1 cellular context compared by ENCODE assay signal in the genomic region with DNA sequence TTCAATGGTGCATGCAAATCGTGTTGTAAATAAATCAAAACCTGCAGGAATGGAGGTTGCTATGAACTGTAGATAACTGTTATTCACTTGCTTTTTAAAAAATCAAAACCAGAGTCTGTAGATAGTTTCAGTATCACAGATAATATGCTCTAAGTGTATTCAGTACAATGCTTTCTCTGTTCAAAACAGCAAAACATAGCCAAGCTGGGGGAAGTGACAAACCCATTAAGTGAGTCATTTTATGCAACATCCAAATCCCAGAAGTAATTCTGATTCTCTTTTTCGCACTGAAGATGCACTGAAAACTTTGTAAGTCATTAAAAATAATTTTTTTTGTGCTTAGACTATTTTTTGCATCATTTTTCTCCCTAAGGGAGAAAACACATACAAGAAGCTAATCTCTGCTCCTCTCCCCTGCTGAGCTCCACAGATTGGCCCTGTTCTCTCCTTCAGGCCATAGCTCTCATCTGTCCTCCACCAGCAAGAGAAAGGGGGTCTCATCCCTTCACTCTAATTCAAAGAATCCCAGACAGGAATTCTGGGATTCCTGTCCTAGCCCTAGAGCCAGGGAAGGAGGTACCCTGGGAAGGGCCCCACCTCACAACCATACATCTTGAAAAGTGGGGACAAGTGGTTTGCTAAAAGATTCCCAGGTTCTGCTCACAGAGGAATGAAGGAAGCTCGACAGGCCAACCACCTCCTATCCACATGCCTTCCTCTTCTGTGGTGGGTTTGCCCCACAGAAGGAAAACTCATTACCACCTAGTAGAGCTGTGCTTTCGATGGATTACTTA.
A peak's percentile ranks its signal among the peaks of the same experiment; 100 is the strongest.
TF ChIP-seq lines count a peak whose summit lies in the region.

No MANE protein-coding gene starts in this region.

TF ChIP-seq in GM12878, 131 proteins besides CTCF, POLR2A, EP300 and RAD21 (continued from another document and continues in another):
- TF ChIP-seq SUZ12 (IDR thresholded peaks at IDR 0.05; ENCODE audit: unreplicated experiment) (no peak), YY1 (IDR thresholded peaks at IDR 0.05; ENCODE audit: low read depth, low read length) (no peak), IRF3 (IDR thresholded peaks at IDR 0.05) (no peak), NBN (IDR thresholded peaks at IDR 0.05) (0 out of 2 replicates have a peak, but pooled peaks have one; percentile 46), ZNF24 (IDR thresholded peaks at IDR 0.05) (peak; percentile 33; the same call in 1 of the 2 replicates), SP1 (IDR thresholded peaks at IDR 0.05; ENCODE audit: low read depth, low read length) (no peak), SMAD5 (IDR thresholded peaks at IDR 0.05; ENCODE audit: low read depth) (no peak), FOXK2 (IDR thresholded peaks at IDR 0.05) (no peak), NFXL1 (IDR thresholded peaks at IDR 0.05; ENCODE audit: borderline replicate concordance) (no peak), RUNX3 (IDR thresholded peaks at IDR 0.05; ENCODE audit: low read length) (peak; percentile 24; the same call in 1 of the 2 replicates), KAT2A (conservative IDR thresholded peaks at IDR 0.05; ENCODE audit: control insufficient read depth, low read depth, low read length) (no peak), FOXM1 (IDR thresholded peaks at IDR 0.05; ENCODE audit: low read depth, low read length) (no peak), SREBF1 (IDR thresholded peaks at IDR 0.05; ENCODE audit: low read length) (no peak), FOS (IDR thresholded peaks at IDR 0.05; ENCODE audit: borderline replicate concordance, extremely low read depth, insufficient read length) (no peak), ZBTB40 (IDR thresholded peaks at IDR 0.05; ENCODE audit: borderline replicate concordance) (no peak), SMC3 (IDR thresholded peaks at IDR 0.05; ENCODE audit: borderline replicate concordance, low read length) (no peak), POLR2AphosphoS2 (IDR thresholded peaks at IDR 0.05; ENCODE audit: low read depth, low read length) (no peak), NFIC (IDR thresholded peaks at IDR 0.05; ENCODE audit: low read depth, low read length) (peak; percentile 65; the same call in 1 of the 2 replicates), CBX3 (IDR thresholded peaks at IDR 0.05; ENCODE audit: borderline replicate concordance, low read depth) (no peak), RFX5 (IDR thresholded peaks at IDR 0.05; ENCODE audit: low read depth, low read length) (no peak), ZBTB33 (IDR thresholded peaks at IDR 0.05) (no peak), SIN3A (IDR thresholded peaks at IDR 0.05; ENCODE audit: low read depth, low read length) (no peak), EZH2 (IDR thresholded peaks at IDR 0.05; ENCODE audit: borderline replicate concordance, control insufficient read depth, low read depth, low read length) (no peak), IKZF1 (conservative IDR thresholded peaks at IDR 0.05) (peak; percentile 74), ETV6 (conservative IDR thresholded peaks at IDR 0.05 in 1 of 2, IDR thresholded peaks at IDR 0.05 in 1 of 2; ENCODE audit: borderline replicate concordance in 1 of 2, low read depth in 1 of 2) (no peak), NR2C2 (IDR thresholded peaks at IDR 0.05; ENCODE audit: borderline replicate concordance, control insufficient read depth, insufficient read length, low read depth) (no peak), ZNF217 (IDR thresholded peaks at IDR 0.05) (peak; percentile 89; the same call in 1 of the 2 replicates), HSF1 (IDR thresholded peaks at IDR 0.05; ENCODE audit: low read depth, low read length) (no peak), ZBED1 (IDR thresholded peaks at IDR 0.05; ENCODE audit: borderline replicate concordance) (no peak), HDAC2 (IDR thresholded peaks at IDR 0.05) (no peak), HDGF (IDR thresholded peaks at IDR 0.05) (no peak), STAT1 (conservative IDR thresholded peaks at IDR 0.05) (no peak), SUPT20H (IDR thresholded peaks at IDR 0.05; ENCODE audit: borderline replicate concordance, control insufficient read depth, low read depth, low read length) (no peak), SMARCA5 (IDR thresholded peaks at IDR 0.05) (no peak), TARDBP (IDR thresholded peaks at IDR 0.05; ENCODE audit: borderline replicate concordance) (no peak), EED (IDR thresholded peaks at IDR 0.05; ENCODE audit: low read depth) (no peak), IRF4 (IDR thresholded peaks at IDR 0.05; ENCODE audit: low read depth, low read length) (no peak)
- TF ChIP-seq, protein P1, sequence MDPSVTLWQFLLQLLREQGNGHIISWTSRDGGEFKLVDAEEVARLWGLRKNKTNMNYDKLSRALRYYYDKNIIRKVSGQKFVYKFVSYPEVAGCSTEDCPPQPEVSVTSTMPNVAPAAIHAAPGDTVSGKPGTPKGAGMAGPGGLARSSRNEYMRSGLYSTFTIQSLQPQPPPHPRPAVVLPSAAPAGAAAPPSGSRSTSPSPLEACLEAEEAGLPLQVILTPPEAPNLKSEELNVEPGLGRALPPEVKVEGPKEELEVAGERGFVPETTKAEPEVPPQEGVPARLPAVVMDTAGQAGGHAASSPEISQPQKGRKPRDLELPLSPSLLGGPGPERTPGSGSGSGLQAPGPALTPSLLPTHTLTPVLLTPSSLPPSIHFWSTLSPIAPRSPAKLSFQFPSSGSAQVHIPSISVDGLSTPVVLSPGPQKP (IDR thresholded peaks at IDR 0.05; ENCODE audit: low read depth, low read length): no peak
- TF ChIP-seq, protein P2, sequence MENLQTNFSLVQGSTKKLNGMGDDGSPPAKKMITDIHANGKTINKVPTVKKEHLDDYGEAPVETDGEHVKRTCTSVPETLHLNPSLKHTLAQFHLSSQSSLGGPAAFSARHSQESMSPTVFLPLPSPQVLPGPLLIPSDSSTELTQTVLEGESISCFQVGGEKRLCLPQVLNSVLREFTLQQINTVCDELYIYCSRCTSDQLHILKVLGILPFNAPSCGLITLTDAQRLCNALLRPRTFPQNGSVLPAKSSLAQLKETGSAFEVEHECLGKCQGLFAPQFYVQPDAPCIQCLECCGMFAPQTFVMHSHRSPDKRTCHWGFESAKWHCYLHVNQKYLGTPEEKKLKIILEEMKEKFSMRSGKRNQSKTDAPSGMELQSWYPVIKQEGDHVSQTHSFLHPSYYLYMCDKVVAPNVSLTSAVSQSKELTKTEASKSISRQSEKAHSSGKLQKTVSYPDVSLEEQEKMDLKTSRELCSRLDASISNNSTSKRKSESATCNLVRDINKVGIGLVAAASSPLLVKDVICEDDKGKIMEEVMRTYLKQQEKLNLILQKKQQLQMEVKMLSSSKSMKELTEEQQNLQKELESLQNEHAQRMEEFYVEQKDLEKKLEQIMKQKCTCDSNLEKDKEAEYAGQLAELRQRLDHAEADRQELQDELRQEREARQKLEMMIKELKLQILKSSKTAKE (IDR thresholded peaks at IDR 0.05; ENCODE audit: low read depth, poor library complexity, severe bottlenecking): peak; percentile 73
- TF ChIP-seq, protein P3, sequence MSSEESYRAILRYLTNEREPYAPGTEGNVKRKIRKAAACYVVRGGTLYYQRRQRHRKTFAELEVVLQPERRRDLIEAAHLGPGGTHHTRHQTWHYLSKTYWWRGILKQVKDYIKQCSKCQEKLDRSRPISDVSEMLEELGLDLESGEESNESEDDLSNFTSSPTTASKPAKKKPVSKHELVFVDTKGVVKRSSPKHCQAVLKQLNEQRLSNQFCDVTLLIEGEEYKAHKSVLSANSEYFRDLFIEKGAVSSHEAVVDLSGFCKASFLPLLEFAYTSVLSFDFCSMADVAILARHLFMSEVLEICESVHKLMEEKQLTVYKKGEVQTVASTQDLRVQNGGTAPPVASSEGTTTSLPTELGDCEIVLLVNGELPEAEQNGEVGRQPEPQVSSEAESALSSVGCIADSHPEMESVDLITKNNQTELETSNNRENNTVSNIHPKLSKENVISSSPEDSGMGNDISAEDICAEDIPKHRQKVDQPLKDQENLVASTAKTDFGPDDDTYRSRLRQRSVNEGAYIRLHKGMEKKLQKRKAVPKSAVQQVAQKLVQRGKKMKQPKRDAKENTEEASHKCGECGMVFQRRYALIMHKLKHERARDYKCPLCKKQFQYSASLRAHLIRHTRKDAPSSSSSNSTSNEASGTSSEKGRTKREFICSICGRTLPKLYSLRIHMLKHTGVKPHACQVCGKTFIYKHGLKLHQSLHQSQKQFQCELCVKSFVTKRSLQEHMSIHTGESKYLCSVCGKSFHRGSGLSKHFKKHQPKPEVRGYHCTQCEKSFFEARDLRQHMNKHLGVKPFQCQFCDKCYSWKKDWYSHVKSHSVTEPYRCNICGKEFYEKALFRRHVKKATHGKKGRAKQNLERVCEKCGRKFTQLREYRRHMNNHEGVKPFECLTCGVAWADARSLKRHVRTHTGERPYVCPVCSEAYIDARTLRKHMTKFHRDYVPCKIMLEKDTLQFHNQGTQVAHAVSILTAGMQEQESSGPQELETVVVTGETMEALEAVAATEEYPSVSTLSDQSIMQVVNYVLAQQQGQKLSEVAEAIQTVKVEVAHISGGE (CRISPR knock-in tag; IDR thresholded peaks at IDR 0.05): no peak
- TF ChIP-seq, protein P4, sequence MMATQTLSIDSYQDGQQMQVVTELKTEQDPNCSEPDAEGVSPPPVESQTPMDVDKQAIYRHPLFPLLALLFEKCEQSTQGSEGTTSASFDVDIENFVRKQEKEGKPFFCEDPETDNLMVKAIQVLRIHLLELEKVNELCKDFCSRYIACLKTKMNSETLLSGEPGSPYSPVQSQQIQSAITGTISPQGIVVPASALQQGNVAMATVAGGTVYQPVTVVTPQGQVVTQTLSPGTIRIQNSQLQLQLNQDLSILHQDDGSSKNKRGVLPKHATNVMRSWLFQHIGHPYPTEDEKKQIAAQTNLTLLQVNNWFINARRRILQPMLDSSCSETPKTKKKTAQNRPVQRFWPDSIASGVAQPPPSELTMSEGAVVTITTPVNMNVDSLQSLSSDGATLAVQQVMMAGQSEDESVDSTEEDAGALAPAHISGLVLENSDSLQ (IDR thresholded peaks at IDR 0.05): no peak
- TF ChIP-seq, protein P5, sequence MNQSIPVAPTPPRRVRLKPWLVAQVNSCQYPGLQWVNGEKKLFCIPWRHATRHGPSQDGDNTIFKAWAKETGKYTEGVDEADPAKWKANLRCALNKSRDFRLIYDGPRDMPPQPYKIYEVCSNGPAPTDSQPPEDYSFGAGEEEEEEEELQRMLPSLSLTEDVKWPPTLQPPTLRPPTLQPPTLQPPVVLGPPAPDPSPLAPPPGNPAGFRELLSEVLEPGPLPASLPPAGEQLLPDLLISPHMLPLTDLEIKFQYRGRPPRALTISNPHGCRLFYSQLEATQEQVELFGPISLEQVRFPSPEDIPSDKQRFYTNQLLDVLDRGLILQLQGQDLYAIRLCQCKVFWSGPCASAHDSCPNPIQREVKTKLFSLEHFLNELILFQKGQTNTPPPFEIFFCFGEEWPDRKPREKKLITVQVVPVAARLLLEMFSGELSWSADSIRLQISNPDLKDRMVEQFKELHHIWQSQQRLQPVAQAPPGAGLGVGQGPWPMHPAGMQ (IDR thresholded peaks at IDR 0.05; ENCODE audit: borderline replicate concordance): no peak
